In the genomic region with DNA sequence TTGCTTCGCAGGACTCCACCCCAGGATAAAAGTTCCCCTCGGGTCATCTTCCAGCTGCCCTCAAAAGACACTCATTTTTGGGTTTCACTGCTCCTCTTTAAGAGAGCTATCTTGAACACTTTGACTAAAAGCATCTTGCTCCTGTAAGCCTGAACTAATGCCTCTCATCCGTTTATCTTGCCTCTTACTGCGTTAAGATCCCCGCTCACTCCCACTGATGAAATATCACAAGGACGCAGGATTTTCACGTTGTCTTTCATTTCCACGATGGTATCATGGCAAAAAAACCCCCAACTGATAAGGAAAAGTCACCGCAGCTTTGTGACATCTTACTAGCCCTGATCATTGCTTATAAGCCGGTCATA, we compare ENCODE assay signal across 1 cellular context.
TF ChIP-seq lines count a peak whose summit lies in the region.

No MANE protein-coding gene starts in this region.

TF ChIP-seq in K562, 482 proteins besides CTCF, POLR2A, EP300 and RAD21 (continued from another document and continues in another):
- TF ChIP-seq, protein P1, sequence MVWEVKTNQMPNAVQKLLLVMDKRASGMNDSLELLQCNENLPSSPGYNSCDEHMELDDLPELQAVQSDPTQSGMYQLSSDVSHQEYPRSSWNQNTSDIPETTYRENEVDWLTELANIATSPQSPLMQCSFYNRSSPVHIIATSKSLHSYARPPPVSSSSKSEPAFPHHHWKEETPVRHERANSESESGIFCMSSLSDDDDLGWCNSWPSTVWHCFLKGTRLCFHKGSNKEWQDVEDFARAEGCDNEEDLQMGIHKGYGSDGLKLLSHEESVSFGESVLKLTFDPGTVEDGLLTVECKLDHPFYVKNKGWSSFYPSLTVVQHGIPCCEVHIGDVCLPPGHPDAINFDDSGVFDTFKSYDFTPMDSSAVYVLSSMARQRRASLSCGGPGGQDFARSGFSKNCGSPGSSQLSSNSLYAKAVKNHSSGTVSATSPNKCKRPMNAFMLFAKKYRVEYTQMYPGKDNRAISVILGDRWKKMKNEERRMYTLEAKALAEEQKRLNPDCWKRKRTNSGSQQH (CRISPR knock-in tag; IDR thresholded peaks at IDR 0.05): no peak
- peak; percentile 27; the same call in 1 of the 2 replicates for TF ChIP-seq EP400 (IDR thresholded peaks at IDR 0.05)
- TF ChIP-seq ZNF384 (IDR thresholded peaks at IDR 0.05; ENCODE audit: low read depth, low read length): no peak
- TF ChIP-seq KDM2B (CRISPR knock-in tag; IDR thresholded peaks at IDR 0.05): no peak
- TF ChIP-seq, protein P2, sequence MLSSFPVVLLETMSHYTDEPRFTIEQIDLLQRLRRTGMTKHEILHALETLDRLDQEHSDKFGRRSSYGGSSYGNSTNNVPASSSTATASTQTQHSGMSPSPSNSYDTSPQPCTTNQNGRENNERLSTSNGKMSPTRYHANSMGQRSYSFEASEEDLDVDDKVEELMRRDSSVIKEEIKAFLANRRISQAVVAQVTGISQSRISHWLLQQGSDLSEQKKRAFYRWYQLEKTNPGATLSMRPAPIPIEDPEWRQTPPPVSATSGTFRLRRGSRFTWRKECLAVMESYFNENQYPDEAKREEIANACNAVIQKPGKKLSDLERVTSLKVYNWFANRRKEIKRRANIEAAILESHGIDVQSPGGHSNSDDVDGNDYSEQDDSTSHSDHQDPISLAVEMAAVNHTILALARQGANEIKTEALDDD (IDR thresholded peaks at IDR 0.05): no peak
- TF ChIP-seq SMARCA5 (IDR thresholded peaks at IDR 0.05): no peak
- TF ChIP-seq ZNF24 (IDR thresholded peaks at IDR 0.05): 0 out of 2 replicates have a peak, but pooled peaks have one; percentile 26
- TF ChIP-seq, protein P3, sequence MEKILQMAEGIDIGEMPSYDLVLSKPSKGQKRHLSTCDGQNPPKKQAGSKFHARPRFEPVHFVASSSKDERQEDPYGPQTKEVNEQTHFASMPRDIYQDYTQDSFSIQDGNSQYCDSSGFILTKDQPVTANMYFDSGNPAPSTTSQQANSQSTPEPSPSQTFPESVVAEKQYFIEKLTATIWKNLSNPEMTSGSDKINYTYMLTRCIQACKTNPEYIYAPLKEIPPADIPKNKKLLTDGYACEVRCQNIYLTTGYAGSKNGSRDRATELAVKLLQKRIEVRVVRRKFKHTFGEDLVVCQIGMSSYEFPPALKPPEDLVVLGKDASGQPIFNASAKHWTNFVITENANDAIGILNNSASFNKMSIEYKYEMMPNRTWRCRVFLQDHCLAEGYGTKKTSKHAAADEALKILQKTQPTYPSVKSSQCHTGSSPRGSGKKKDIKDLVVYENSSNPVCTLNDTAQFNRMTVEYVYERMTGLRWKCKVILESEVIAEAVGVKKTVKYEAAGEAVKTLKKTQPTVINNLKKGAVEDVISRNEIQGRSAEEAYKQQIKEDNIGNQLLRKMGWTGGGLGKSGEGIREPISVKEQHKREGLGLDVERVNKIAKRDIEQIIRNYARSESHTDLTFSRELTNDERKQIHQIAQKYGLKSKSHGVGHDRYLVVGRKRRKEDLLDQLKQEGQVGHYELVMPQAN (IDR thresholded peaks at IDR 0.05; ENCODE audit: borderline replicate concordance): peak; percentile 28; the same call in 1 of the 2 replicates
- no peak for TF ChIP-seq ZSCAN29 (IDR thresholded peaks at IDR 0.05)
- TF ChIP-seq, protein P4, sequence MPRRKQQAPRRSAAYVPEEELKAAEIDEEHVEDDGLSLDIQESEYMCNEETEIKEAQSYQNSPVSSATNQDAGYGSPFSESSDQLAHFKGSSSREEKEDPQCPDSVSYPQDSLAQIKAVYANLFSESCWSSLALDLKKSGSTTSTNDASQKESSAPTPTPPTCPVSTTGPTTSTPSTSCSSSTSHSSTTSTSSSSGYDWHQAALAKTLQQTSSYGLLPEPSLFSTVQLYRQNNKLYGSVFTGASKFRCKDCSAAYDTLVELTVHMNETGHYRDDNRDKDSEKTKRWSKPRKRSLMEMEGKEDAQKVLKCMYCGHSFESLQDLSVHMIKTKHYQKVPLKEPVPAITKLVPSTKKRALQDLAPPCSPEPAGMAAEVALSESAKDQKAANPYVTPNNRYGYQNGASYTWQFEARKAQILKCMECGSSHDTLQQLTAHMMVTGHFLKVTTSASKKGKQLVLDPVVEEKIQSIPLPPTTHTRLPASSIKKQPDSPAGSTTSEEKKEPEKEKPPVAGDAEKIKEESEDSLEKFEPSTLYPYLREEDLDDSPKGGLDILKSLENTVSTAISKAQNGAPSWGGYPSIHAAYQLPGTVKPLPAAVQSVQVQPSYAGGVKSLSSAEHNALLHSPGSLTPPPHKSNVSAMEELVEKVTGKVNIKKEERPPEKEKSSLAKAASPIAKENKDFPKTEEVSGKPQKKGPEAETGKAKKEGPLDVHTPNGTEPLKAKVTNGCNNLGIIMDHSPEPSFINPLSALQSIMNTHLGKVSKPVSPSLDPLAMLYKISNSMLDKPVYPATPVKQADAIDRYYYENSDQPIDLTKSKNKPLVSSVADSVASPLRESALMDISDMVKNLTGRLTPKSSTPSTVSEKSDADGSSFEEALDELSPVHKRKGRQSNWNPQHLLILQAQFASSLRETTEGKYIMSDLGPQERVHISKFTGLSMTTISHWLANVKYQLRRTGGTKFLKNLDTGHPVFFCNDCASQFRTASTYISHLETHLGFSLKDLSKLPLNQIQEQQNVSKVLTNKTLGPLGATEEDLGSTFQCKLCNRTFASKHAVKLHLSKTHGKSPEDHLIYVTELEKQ (CRISPR knock-in tag; IDR thresholded peaks at IDR 0.05): no peak
- TF ChIP-seq TFAM (CRISPR knock-in tag; conservative IDR thresholded peaks at IDR 0.05): no peak
- TF ChIP-seq MYNN (IDR thresholded peaks at IDR 0.05): no peak
- TF ChIP-seq MYNN (CRISPR knock-in tag; IDR thresholded peaks at IDR 0.05): no peak
- peak; percentile 39; the same call in 1 of the 2 replicates for TF ChIP-seq CTBP1 (IDR thresholded peaks at IDR 0.05; ENCODE audit: borderline replicate concordance)
- no peak for TF ChIP-seq TEAD2 (tag; IDR thresholded peaks at IDR 0.05)
- no peak for TF ChIP-seq PHF21A (IDR thresholded peaks at IDR 0.05; ENCODE audit: borderline replicate concordance, low read depth)
- TF ChIP-seq MECOM (CRISPR knock-in tag; IDR thresholded peaks at IDR 0.05): no peak
- no peak for TF ChIP-seq BDP1 (IDR thresholded peaks at IDR 0.05; ENCODE audit: insufficient read depth, insufficient read length)
- TF ChIP-seq ZFPM2 (CRISPR knock-in tag; IDR thresholded peaks at IDR 0.05): no peak
- TF ChIP-seq TBP (optimal IDR thresholded peaks at IDR 0.05; ENCODE audit: low read depth, low read length): no peak
- TF ChIP-seq, protein P5, sequence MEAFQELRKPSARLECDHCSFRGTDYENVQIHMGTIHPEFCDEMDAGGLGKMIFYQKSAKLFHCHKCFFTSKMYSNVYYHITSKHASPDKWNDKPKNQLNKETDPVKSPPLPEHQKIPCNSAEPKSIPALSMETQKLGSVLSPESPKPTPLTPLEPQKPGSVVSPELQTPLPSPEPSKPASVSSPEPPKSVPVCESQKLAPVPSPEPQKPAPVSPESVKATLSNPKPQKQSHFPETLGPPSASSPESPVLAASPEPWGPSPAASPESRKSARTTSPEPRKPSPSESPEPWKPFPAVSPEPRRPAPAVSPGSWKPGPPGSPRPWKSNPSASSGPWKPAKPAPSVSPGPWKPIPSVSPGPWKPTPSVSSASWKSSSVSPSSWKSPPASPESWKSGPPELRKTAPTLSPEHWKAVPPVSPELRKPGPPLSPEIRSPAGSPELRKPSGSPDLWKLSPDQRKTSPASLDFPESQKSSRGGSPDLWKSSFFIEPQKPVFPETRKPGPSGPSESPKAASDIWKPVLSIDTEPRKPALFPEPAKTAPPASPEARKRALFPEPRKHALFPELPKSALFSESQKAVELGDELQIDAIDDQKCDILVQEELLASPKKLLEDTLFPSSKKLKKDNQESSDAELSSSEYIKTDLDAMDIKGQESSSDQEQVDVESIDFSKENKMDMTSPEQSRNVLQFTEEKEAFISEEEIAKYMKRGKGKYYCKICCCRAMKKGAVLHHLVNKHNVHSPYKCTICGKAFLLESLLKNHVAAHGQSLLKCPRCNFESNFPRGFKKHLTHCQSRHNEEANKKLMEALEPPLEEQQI (IDR thresholded peaks at IDR 0.05): no peak
- no peak for TF ChIP-seq CBFB (CRISPR knock-in tag; IDR thresholded peaks at IDR 0.05)
- TF ChIP-seq, protein P6, sequence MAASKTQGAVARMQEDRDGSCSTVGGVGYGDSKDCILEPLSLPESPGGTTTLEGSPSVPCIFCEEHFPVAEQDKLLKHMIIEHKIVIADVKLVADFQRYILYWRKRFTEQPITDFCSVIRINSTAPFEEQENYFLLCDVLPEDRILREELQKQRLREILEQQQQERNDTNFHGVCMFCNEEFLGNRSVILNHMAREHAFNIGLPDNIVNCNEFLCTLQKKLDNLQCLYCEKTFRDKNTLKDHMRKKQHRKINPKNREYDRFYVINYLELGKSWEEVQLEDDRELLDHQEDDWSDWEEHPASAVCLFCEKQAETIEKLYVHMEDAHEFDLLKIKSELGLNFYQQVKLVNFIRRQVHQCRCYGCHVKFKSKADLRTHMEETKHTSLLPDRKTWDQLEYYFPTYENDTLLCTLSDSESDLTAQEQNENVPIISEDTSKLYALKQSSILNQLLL (CRISPR knock-in tag; IDR thresholded peaks at IDR 0.05; ENCODE audit: borderline replicate concordance): no peak
- no peak for TF ChIP-seq ZNF431 (CRISPR knock-in tag; IDR thresholded peaks at IDR 0.05)
- TF ChIP-seq HDAC8 (tag; IDR thresholded peaks at IDR 0.05): no peak
- no peak for TF ChIP-seq ZC3H11A (IDR thresholded peaks at IDR 0.05; ENCODE audit: low read depth, low read length)
- no peak for TF ChIP-seq PHB (CRISPR knock-in tag; IDR thresholded peaks at IDR 0.05)
- TF ChIP-seq, protein P7, sequence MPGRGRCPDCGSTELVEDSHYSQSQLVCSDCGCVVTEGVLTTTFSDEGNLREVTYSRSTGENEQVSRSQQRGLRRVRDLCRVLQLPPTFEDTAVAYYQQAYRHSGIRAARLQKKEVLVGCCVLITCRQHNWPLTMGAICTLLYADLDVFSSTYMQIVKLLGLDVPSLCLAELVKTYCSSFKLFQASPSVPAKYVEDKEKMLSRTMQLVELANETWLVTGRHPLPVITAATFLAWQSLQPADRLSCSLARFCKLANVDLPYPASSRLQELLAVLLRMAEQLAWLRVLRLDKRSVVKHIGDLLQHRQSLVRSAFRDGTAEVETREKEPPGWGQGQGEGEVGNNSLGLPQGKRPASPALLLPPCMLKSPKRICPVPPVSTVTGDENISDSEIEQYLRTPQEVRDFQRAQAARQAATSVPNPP (IDR thresholded peaks at IDR 0.05; ENCODE audit: borderline replicate concordance, insufficient read depth, insufficient read length): no peak
- TF ChIP-seq, protein P8, sequence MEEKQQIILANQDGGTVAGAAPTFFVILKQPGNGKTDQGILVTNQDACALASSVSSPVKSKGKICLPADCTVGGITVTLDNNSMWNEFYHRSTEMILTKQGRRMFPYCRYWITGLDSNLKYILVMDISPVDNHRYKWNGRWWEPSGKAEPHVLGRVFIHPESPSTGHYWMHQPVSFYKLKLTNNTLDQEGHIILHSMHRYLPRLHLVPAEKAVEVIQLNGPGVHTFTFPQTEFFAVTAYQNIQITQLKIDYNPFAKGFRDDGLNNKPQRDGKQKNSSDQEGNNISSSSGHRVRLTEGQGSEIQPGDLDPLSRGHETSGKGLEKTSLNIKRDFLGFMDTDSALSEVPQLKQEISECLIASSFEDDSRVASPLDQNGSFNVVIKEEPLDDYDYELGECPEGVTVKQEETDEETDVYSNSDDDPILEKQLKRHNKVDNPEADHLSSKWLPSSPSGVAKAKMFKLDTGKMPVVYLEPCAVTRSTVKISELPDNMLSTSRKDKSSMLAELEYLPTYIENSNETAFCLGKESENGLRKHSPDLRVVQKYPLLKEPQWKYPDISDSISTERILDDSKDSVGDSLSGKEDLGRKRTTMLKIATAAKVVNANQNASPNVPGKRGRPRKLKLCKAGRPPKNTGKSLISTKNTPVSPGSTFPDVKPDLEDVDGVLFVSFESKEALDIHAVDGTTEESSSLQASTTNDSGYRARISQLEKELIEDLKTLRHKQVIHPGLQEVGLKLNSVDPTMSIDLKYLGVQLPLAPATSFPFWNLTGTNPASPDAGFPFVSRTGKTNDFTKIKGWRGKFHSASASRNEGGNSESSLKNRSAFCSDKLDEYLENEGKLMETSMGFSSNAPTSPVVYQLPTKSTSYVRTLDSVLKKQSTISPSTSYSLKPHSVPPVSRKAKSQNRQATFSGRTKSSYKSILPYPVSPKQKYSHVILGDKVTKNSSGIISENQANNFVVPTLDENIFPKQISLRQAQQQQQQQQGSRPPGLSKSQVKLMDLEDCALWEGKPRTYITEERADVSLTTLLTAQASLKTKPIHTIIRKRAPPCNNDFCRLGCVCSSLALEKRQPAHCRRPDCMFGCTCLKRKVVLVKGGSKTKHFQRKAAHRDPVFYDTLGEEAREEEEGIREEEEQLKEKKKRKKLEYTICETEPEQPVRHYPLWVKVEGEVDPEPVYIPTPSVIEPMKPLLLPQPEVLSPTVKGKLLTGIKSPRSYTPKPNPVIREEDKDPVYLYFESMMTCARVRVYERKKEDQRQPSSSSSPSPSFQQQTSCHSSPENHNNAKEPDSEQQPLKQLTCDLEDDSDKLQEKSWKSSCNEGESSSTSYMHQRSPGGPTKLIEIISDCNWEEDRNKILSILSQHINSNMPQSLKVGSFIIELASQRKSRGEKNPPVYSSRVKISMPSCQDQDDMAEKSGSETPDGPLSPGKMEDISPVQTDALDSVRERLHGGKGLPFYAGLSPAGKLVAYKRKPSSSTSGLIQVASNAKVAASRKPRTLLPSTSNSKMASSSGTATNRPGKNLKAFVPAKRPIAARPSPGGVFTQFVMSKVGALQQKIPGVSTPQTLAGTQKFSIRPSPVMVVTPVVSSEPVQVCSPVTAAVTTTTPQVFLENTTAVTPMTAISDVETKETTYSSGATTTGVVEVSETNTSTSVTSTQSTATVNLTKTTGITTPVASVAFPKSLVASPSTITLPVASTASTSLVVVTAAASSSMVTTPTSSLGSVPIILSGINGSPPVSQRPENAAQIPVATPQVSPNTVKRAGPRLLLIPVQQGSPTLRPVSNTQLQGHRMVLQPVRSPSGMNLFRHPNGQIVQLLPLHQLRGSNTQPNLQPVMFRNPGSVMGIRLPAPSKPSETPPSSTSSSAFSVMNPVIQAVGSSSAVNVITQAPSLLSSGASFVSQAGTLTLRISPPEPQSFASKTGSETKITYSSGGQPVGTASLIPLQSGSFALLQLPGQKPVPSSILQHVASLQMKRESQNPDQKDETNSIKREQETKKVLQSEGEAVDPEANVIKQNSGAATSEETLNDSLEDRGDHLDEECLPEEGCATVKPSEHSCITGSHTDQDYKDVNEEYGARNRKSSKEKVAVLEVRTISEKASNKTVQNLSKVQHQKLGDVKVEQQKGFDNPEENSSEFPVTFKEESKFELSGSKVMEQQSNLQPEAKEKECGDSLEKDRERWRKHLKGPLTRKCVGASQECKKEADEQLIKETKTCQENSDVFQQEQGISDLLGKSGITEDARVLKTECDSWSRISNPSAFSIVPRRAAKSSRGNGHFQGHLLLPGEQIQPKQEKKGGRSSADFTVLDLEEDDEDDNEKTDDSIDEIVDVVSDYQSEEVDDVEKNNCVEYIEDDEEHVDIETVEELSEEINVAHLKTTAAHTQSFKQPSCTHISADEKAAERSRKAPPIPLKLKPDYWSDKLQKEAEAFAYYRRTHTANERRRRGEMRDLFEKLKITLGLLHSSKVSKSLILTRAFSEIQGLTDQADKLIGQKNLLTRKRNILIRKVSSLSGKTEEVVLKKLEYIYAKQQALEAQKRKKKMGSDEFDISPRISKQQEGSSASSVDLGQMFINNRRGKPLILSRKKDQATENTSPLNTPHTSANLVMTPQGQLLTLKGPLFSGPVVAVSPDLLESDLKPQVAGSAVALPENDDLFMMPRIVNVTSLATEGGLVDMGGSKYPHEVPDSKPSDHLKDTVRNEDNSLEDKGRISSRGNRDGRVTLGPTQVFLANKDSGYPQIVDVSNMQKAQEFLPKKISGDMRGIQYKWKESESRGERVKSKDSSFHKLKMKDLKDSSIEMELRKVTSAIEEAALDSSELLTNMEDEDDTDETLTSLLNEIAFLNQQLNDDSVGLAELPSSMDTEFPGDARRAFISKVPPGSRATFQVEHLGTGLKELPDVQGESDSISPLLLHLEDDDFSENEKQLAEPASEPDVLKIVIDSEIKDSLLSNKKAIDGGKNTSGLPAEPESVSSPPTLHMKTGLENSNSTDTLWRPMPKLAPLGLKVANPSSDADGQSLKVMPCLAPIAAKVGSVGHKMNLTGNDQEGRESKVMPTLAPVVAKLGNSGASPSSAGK (IDR thresholded peaks at IDR 0.05): 0 out of 2 replicates have a peak, but pooled peaks have one; percentile 24
- TF ChIP-seq HNRNPUL1 (IDR thresholded peaks at IDR 0.05; ENCODE audit: low read length): no peak
